ENCODE assay signal across 19 cellular contexts in genomic region chr16:65731840-65732239, GRCh38.
"Had no signal": no experiment of that assay in that cellular context is flagged by ENCODE, and none has a peak within 500 bp of the region (broad histone marks: within the 10 kb centered on the region; RNA-seq: fewer than 3 reads in every experiment).

No MANE protein-coding gene starts in this region.

- H3K27ac ChIP-seq: coronary artery, lower lobe of right lung, parathyroid adenoma, thyroid gland, uterus, WERI-Rb-1 had no signal

- H3K4me3 ChIP-seq: coronary artery, lower lobe of right lung, thyroid gland, uterus had no signal

- H3K9me3 Mint-ChIP-seq: activated T-cell treated with anti-CD3 and anti-CD28 coated beads, Interleukin-2, amount 50 U/mL, for 4 hours had no signal

- H3K4me1 ChIP-seq: parathyroid adenoma, thyroid gland, uterus had no signal

- H3K36me3 ChIP-seq: lower lobe of right lung, thyroid gland, uterus, WERI-Rb-1 had no signal

- H3K4me1 Mint-ChIP-seq: immature natural killer cell; stimulated activated naive B cell treated with anti-CD40 and anti-IgM and Interleukin-4, amounts not matched to agents 10 μg/mL and 1 μg/mL and 100 μg/mL, for 72 hours; T-helper 17 cell had no signal

- H3K36me3 Mint-ChIP-seq: immature natural killer cell; stimulated activated naive B cell treated with anti-CD40 and anti-IgM and Interleukin-4, amounts not matched to agents 10 μg/mL and 1 μg/mL and 100 μg/mL, for 72 hours had no signal

- H3K27me3 ChIP-seq: thyroid gland, uterus had no signal

- H3K79me2 ChIP-seq: parathyroid adenoma had no signal

- H3K27ac Mint-ChIP-seq: immature natural killer cell; stimulated activated naive B cell treated with anti-CD40 and anti-IgM and Interleukin-4, amounts not matched to agents 10 μg/mL and 1 μg/mL and 100 μg/mL, for 72 hours; T-helper 17 cell had no signal

- DNase-seq: activated CD4-positive, alpha-beta T cell treated with anti-CD3 and anti-CD28 coated beads, Interleukin-2, amount 50 U/mL, for 48 hours; activated effector memory CD4-positive, alpha-beta T cell treated with Interleukin-2 at 50 U/mL for 16 hours; activated naive CD4-positive, alpha-beta T cell treated with anti-CD3 and anti-CD28 coated beads, Interleukin-2, amount 50 U/mL, for 16 hours; activated T-cell treated with anti-CD3 and anti-CD28 coated beads, Interleukin-2, amount 50 U/mL, for 4 hours; central memory CD4-positive, alpha-beta T cell; head of caudate nucleus; immature natural killer cell; left cardiac atrium; lower lobe of right lung; midbrain; stimulated activated CD4-positive, alpha-beta T cell treated with anti-CD3 and anti-CD28 coated beads, Interleukin-12 subunit alpha, Interleukin-12 subunit beta, amount 100 ng/mL, for 4 hours; stimulated activated naive B cell treated with anti-CD40 and anti-IgM and Interleukin-4, amounts not matched to agents 10 μg/mL and 1 μg/mL and 100 μg/mL, for 72 hours; T-helper 17 cell; thyroid gland; uterus; WERI-Rb-1 had no signal

- ATAC-seq: activated T-cell treated with anti-CD3 and anti-CD28 coated beads, Interleukin-2, amount 50 U/mL, for 4 hours; lower lobe of right lung; stimulated activated naive B cell treated with anti-CD40 and anti-IgM and Interleukin-4, amounts not matched to agents 10 μg/mL and 1 μg/mL and 100 μg/mL, for 72 hours; T-helper 17 cell had no signal

- FAIRE-seq: frontal cortex had no signal

- H3K9me3 ChIP-seq: lower lobe of right lung, thyroid gland, uterus had no signal

- H3K9ac ChIP-seq: parathyroid adenoma had no signal

- H3K4me3 Mint-ChIP-seq: activated T-cell treated with anti-CD3 and anti-CD28 coated beads, Interleukin-2, amount 50 U/mL, for 4 hours; immature natural killer cell; stimulated activated naive B cell treated with anti-CD40 and anti-IgM and Interleukin-4, amounts not matched to agents 10 μg/mL and 1 μg/mL and 100 μg/mL, for 72 hours; T-helper 17 cell had no signal

- H3K27me3 Mint-ChIP-seq: T-helper 17 cell had no signal

- H2AFZ ChIP-seq: parathyroid adenoma had no signal
